8 cellular contexts compared by ENCODE assay signal in genomic region chr12:7374423-7375144, GRCh38.
A peak's percentile ranks its signal among the peaks of the same experiment; 100 is the strongest.
DNase-seq lines count a peak whose midpoint lies in the region; ATAC-seq and TF ChIP-seq lines count a peak whose summit lies in the region.

No MANE protein-coding gene starts in this region.

- H3K9me3 Mint-ChIP-seq in activated T-cell treated with anti-CD3 and anti-CD28 coated beads, Interleukin-2, amount 50 U/mL, for 24 hours = no peaks in the 10 kb centered on the region
- H3K9me3 Mint-ChIP-seq in activated T-cell treated with anti-CD3 and anti-CD28 coated beads, Interleukin-2, amount 50 U/mL, for 72 hours = peaks cover 0 to 4% of the 10 kb centered on the region in 2 donors

- no peak for TF ChIP-seq POLR2A in GM18505 (IDR thresholded peaks at IDR 0.05; ENCODE audit: borderline replicate concordance, extremely low read depth, insufficient read depth, insufficient read length)

- H3K27ac Mint-ChIP-seq in activated T-cell treated with anti-CD3 and anti-CD28 coated beads, Interleukin-2, amount 50 U/mL, for 24 hours = no peak overlapping the region
- H3K27ac Mint-ChIP-seq in activated T-cell treated with anti-CD3 and anti-CD28 coated beads, Interleukin-2, amount 50 U/mL, for 72 hours = no peak overlapping the region

- peak; percentile 31 for DNase-seq in activated T-cell treated with anti-CD3 and anti-CD28 coated beads, Interleukin-2, amount 50 U/mL, for 24 hours
- DNase-seq in activated T-cell treated with anti-CD3 and anti-CD28 coated beads, Interleukin-2, amount 50 U/mL, for 1 hour = no peak
- DNase-seq in NAMALWA (ENCODE audit: low spot score) (peak; percentile 62), kidney tubule cell (ENCODE audit: low spot score) (peak; percentile 33), NCI-H510A (lab: John Stamatoyannopoulos, UW) (no peak)
- DNase-seq in activated T-cell treated with anti-CD3 and anti-CD28 coated beads, Interleukin-2, amount 50 U/mL, for 72 hours = peak; percentile 9 to 28

- H3K4me1 Mint-ChIP-seq in activated T-cell treated with anti-CD3 and anti-CD28 coated beads, Interleukin-2, amount 50 U/mL, for 24 hours (ENCODE audit: low read depth) = no peaks in the 10 kb centered on the region
- no peaks in the 10 kb centered on the region for H3K4me1 Mint-ChIP-seq in activated T-cell treated with anti-CD3 and anti-CD28 coated beads, Interleukin-2, amount 50 U/mL, for 72 hours (ENCODE audit: low read depth)

- no peak for ATAC-seq in activated T-cell treated with anti-CD3 and anti-CD28 coated beads, Interleukin-2, amount 50 U/mL, for 72 hours (replicated peaks in 1 of 2)
- ATAC-seq in GM18505 (IDR thresholded peaks at IDR 0.05; ENCODE audit: unreplicated experiment) = no peak
- ATAC-seq in GM21737 (IDR thresholded peaks at IDR 0.05; ENCODE audit: unreplicated experiment) = no peak

- no peaks in the 10 kb centered on the region for H3K36me3 Mint-ChIP-seq in activated T-cell treated with anti-CD3 and anti-CD28 coated beads, Interleukin-2, amount 50 U/mL, for 24 hours (ENCODE audit: low read depth)
- H3K36me3 Mint-ChIP-seq in activated T-cell treated with anti-CD3 and anti-CD28 coated beads, Interleukin-2, amount 50 U/mL, for 72 hours (ENCODE audit: insufficient read depth in 2 of 2) = peaks cover 0 to 2% of the 10 kb centered on the region in 2 donors

- H3K4me3 Mint-ChIP-seq in activated T-cell treated with anti-CD3 and anti-CD28 coated beads, Interleukin-2, amount 50 U/mL, for 24 hours = no peak overlapping the region
- no peak overlapping the region for H3K4me3 Mint-ChIP-seq in activated T-cell treated with anti-CD3 and anti-CD28 coated beads, Interleukin-2, amount 50 U/mL, for 72 hours

- H3K27me3 Mint-ChIP-seq in activated T-cell treated with anti-CD3 and anti-CD28 coated beads, Interleukin-2, amount 50 U/mL, for 24 hours = peaks cover 11% of the 10 kb centered on the region
- peaks cover 11% of the 10 kb centered on the region for H3K27me3 Mint-ChIP-seq in activated T-cell treated with anti-CD3 and anti-CD28 coated beads, Interleukin-2, amount 50 U/mL, for 72 hours (ENCODE audit: low read depth)

Comparison
In these comparisons a context has a peak if more than half of its experiments do, and no peak if none do; other contexts are left out.
1. DNase-seq: peak in activated T-cell treated with anti-CD3 and anti-CD28 coated beads, Interleukin-2, amount 50 U/mL, for 24 hours (single experiment), NAMALWA (single experiment), activated T-cell treated with anti-CD3 and anti-CD28 coated beads, Interleukin-2, amount 50 U/mL, for 72 hours (2 of 2) and kidney tubule cell (single experiment); none in activated T-cell treated with anti-CD3 and anti-CD28 coated beads, Interleukin-2, amount 50 U/mL, for 1 hour (single experiment) and NCI-H510A (single experiment).